Comparison of ENCODE assay signal across 9 cellular contexts in the genomic region with DNA sequence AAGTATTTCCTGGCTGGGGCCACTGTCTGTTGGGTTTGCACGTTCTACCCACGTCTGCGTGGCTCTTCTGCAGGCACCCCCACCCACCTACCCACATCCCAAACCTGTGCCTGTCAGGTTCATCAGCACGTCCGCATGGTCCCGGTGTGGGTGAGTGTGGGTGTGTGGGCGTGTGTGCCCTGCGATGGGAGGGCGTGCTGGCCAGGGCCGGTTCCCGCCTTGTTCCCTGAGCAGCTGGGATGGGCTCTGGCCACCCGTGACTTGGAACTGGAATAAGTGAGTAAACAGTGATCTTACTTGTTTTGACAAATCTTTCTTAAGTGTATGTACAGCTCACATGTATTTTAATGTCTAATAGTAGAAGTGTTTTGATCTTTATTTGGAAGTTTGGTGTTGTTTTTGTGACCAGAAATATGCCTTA. TPM values are rescaled to one million over a fixed set of nuclear protein-coding genes. Genes with fewer than 3 reads are reported as not detected.
DNase-seq lines count a peak whose midpoint lies in the region; FAIRE-seq and TF ChIP-seq lines count a peak whose summit lies in the region.
"Had no signal": no experiment of that assay in that cellular context is flagged by ENCODE, and none has a peak within 500 bp of the region (broad histone marks: within the 10 kb centered on the region; RNA-seq: fewer than 3 reads in every experiment).

No MANE protein-coding gene starts in this region.

- H3K27ac Mint-ChIP-seq in CD8-positive, alpha-beta memory T cell: peak overlapping the region; percentile 61 to 98 (median 92)

- H3K9ac ChIP-seq in adipocyte (ENCODE audit: low read length): peak overlapping the region; percentile 86
- peak overlapping the region in 1 of 2 donors; percentile 35 for H3K9ac ChIP-seq in kidney (ENCODE audit: low read length in 2 of 2)

- no peak for TF ChIP-seq CTCF in kidney (IDR thresholded peaks at IDR 0.05; ENCODE audit: borderline replicate concordance, extremely low read depth, insufficient read depth)
- TF ChIP-seq CTCF in WERI-Rb-1 (IDR thresholded peaks at IDR 0.05; ENCODE audit: low read depth, low read length): no peak

- no peaks in the 10 kb centered on the region for H3K27me3 Mint-ChIP-seq in CD8-positive, alpha-beta memory T cell

- CTCF ChIA-PET in CD8-positive, alpha-beta memory T cell (lab: Charles Lee): interaction anchor here (2.3 kb wide), 1 partner anchor 82 kb away, joined by 6 read pairs; no protein-coding TSS in a partner anchor

- peaks cover 4 to 18% (median 5%) of the 10 kb centered on the region in 3 donors for H3K36me3 Mint-ChIP-seq in CD8-positive, alpha-beta memory T cell

- H3K4me3 ChIP-seq in CD8-positive, alpha-beta memory T cell (ENCODE audit: low read length): no peak overlapping the region
- H3K4me3 ChIP-seq in adipocyte (ENCODE audit: low read length): no peak overlapping the region
- H3K4me3 ChIP-seq in kidney (ENCODE audit: low read length in 2 of 2): no peak overlapping the region
- no peak overlapping the region for H3K4me3 ChIP-seq in skin epidermis
- H3K4me3 ChIP-seq in HAP-1: no peak overlapping the region
- no peak overlapping the region for H3K4me3 ChIP-seq in WERI-Rb-1 (ENCODE audit: low read depth, low read length)

- POLR2A ChIA-PET in CD8-positive, alpha-beta memory T cell (lab: Charles Lee): no interaction called here

- peak overlapping the region in 5 of 7 donors; percentile 19 to 69 (median 41) for H3K4me3 Mint-ChIP-seq in CD8-positive, alpha-beta memory T cell

- no peaks in the 10 kb centered on the region for H3K9me3 Mint-ChIP-seq in CD8-positive, alpha-beta memory T cell

- H3K4me1 Mint-ChIP-seq in CD8-positive, alpha-beta memory T cell: peaks cover 39 to 58% (median 57%) of the 10 kb centered on the region in 3 donors

- FAIRE-seq in kidney (lab: Jason Lieb, UNC): no peak

- intact Hi-C loops in kidney (cut with DNase I): no loop called here

- peak in 4 of 5 donors; percentile 22 to 64 (median 52) for DNase-seq in CD8-positive, alpha-beta memory T cell
- no peak for DNase-seq in adipocyte (ENCODE audit: low read depth)
- peak; percentile 95 for DNase-seq in kidney
- DNase-seq in putamen (ENCODE audit: low spot score): no peak
- DNase-seq in HAP-1 (ENCODE audit: low spot score in 2 of 2): no peak
- DNase-seq in NOMO-1 (lab: John Stamatoyannopoulos, UW; ENCODE audit: unreplicated experiment in 2 of 2): no peak
- DNase-seq in WERI-Rb-1: no peak
- DNase-seq: NCI-H345 had no signal

- in situ Hi-C loops in HAP-1 (cut with MboI; ENCODE audit: low sequenced_read_pairs): no loop called here

- no peaks in the 10 kb centered on the region for H3K9me3 ChIP-seq in CD8-positive, alpha-beta memory T cell (ENCODE audit: low read length)
- H3K9me3 ChIP-seq in adipocyte (ENCODE audit: control insufficient read depth, low read length) (no peaks in the 10 kb centered on the region), kidney (ENCODE audit: control insufficient read depth in 1 of 2, low read length in 2 of 2) (no peaks in the 10 kb centered on the region), HAP-1 (no peaks in the 10 kb centered on the region), WERI-Rb-1 (ENCODE audit: severe bottlenecking) (no peaks in the 10 kb centered on the region)

- peak overlapping the region; percentile 24 for H3K27ac ChIP-seq in CD8-positive, alpha-beta memory T cell (ENCODE audit: low read depth, low read length)
- peak overlapping the region; percentile 76 to 79 for H3K27ac ChIP-seq in kidney (ENCODE audit: low read depth in 2 of 2, low read length in 2 of 2)
- peak overlapping the region in 11 of 21 experiments; percentile 1 to 86 (median 72) for H3K27ac ChIP-seq in skin epidermis
- no peak overlapping the region for H3K27ac ChIP-seq in WERI-Rb-1

- no peaks in the 10 kb centered on the region for H3K27me3 ChIP-seq in CD8-positive, alpha-beta memory T cell (ENCODE audit: insufficient read depth, low read length, poor library complexity, severe bottlenecking)
- no peaks in the 10 kb centered on the region for H3K27me3 ChIP-seq in adipocyte (replicated peaks; ENCODE audit: control insufficient read depth, insufficient read depth, low read length)
- H3K27me3 ChIP-seq in HAP-1 (ENCODE audit: low read depth): no peaks in the 10 kb centered on the region
- H3K27me3 ChIP-seq in WERI-Rb-1 (ENCODE audit: insufficient read depth, low read depth, severe bottlenecking): no peaks in the 10 kb centered on the region

- H3K4me1 ChIP-seq in CD8-positive, alpha-beta memory T cell (ENCODE audit: insufficient read depth, low read length): peaks cover 34% of the 10 kb centered on the region
- H3K4me1 ChIP-seq in adipocyte (ENCODE audit: control insufficient read depth, insufficient read depth, low read length) (peaks cover 63% of the 10 kb centered on the region), kidney (ENCODE audit: control insufficient read depth in 1 of 2, insufficient read depth in 1 of 2, low read depth in 1 of 2, low read length in 2 of 2) (peaks cover 60 to 61% of the 10 kb centered on the region in 2 donors), HAP-1 (0 out of 2 replicates have a peak, but pooled peaks cover 3% of the 10 kb centered on the region)

- no peaks in the 10 kb centered on the region for H3K36me3 ChIP-seq in CD8-positive, alpha-beta memory T cell (ENCODE audit: insufficient read depth, low read length)
- H3K36me3 ChIP-seq in adipocyte (ENCODE audit: control insufficient read depth, insufficient read depth, low read length, severe bottlenecking): no peaks in the 10 kb centered on the region
- no peaks in the 10 kb centered on the region for H3K36me3 ChIP-seq in kidney (ENCODE audit: control insufficient read depth in 1 of 2, insufficient read depth in 2 of 2, low read length in 2 of 2)
- H3K36me3 ChIP-seq in HAP-1 (replicated peaks): no peaks in the 10 kb centered on the region
- H3K36me3 ChIP-seq in WERI-Rb-1: no peaks in the 10 kb centered on the region

RNA-seq across cellular contexts. Expression of a gene that starts 20.4 kb away (rescaled TPM):
- 10 to 100 TPM; 39.7 to 39.9 TPM for total RNA-seq in CD8-positive, alpha-beta memory T cell
- 25.9 TPM for polyA plus RNA-seq in CD8-positive, alpha-beta memory T cell
- total RNA-seq in kidney: 183 TPM
- 88.0 TPM for polyA plus RNA-seq in kidney (ENCODE audit: insufficient read depth, low read depth, low replicate concordance)

Comparison
In these comparisons a context has a peak if more than half of its experiments do, and no peak if none do; other contexts are left out.
1. DNase-seq: peak in CD8-positive, alpha-beta memory T cell (4 of 5) and kidney (single experiment); none in adipocyte (single experiment), putamen (single experiment), HAP-1 (0 of 2), NOMO-1 (0 of 2) and WERI-Rb-1 (single experiment).